In genomic region chr16:28157768-28158535, GRCh38 we compare ENCODE assay signal across 11 cellular contexts. TPM values are rescaled to one million over a fixed set of nuclear protein-coding genes. Genes with fewer than 3 reads are reported as not detected.
A peak's percentile ranks its signal among the peaks of the same experiment; 100 is the strongest.
DNase-seq lines count a peak whose midpoint lies in the region; ATAC-seq and TF ChIP-seq lines count a peak whose summit lies in the region.
"Had no signal": no experiment of that assay in that cellular context is flagged by ENCODE, and none has a peak within 500 bp of the region (broad histone marks: within the 10 kb centered on the region; RNA-seq: fewer than 3 reads in every experiment).

No MANE protein-coding gene starts in this region.

- H3K9me3 ChIP-seq in breast epithelium: no peaks in the 10 kb centered on the region
- H3K9me3 ChIP-seq in upper lobe of left lung: no peaks in the 10 kb centered on the region

- TF ChIP-seq POLR2A in breast epithelium (IDR thresholded peaks at IDR 0.05): no peak
- TF ChIP-seq POLR2A in upper lobe of left lung (IDR thresholded peaks at IDR 0.05): no peak

- H3K36me3 ChIP-seq in breast epithelium: peaks cover 9% of the 10 kb centered on the region
- peaks cover 1 to 35% (median 13%) of the 10 kb centered on the region in 4 donors for H3K36me3 ChIP-seq in upper lobe of left lung

- H3K36me3 Mint-ChIP-seq in activated naive CD4-positive, alpha-beta T cell treated with anti-CD3 and anti-CD28 coated beads, Interleukin-2, amount 50 U/mL, for 24 hours: peaks cover 26% of the 10 kb centered on the region

- ATAC-seq in upper lobe of left lung (ENCODE audit: low FRiP score in 2 of 2): peak in 1 of 2 donors; percentile 83
- ATAC-seq in HG03039 (IDR thresholded peaks at IDR 0.05; ENCODE audit: unreplicated experiment): no peak
- ATAC-seq in GM18519 (IDR thresholded peaks at IDR 0.05; ENCODE audit: low FRiP score, unreplicated experiment): no peak

- no peak for TF ChIP-seq EP300 in upper lobe of left lung (IDR thresholded peaks at IDR 0.05)

- H3K4me3 Mint-ChIP-seq in activated naive CD4-positive, alpha-beta T cell treated with anti-CD3 and anti-CD28 coated beads, Interleukin-2, amount 50 U/mL, for 24 hours: no peak overlapping the region

- H3K27me3 ChIP-seq in breast epithelium: no peaks in the 10 kb centered on the region
- no peaks in the 10 kb centered on the region for H3K27me3 ChIP-seq in upper lobe of left lung

- intact Hi-C loops in breast epithelium (cut with DNase I; ENCODE audit: low total_unique reads): no loop called here

- TF ChIP-seq CTCF in breast epithelium (IDR thresholded peaks at IDR 0.05) (no peak), upper lobe of left lung (IDR thresholded peaks at IDR 0.05) (no peak)

- 76 to 78% methylated on average over 7 of the region's 7 CpGs for WGBS in upper lobe of left lung, 2 donors

- H3K4me1 Mint-ChIP-seq in activated naive CD4-positive, alpha-beta T cell treated with anti-CD3 and anti-CD28 coated beads, Interleukin-2, amount 50 U/mL, for 24 hours: peaks cover 78% of the 10 kb centered on the region

- H3K27me3 Mint-ChIP-seq in activated naive CD4-positive, alpha-beta T cell treated with anti-CD3 and anti-CD28 coated beads, Interleukin-2, amount 50 U/mL, for 24 hours: no peaks in the 10 kb centered on the region

- peak overlapping the region; percentile 85 for H3K27ac Mint-ChIP-seq in activated naive CD4-positive, alpha-beta T cell treated with anti-CD3 and anti-CD28 coated beads, Interleukin-2, amount 50 U/mL, for 24 hours

- H3K4me1 ChIP-seq in breast epithelium: no peaks in the 10 kb centered on the region
- peaks cover 3 to 9% (median 7%) of the 10 kb centered on the region in 4 donors for H3K4me1 ChIP-seq in upper lobe of left lung

- H3K4me3 ChIP-seq in breast epithelium: peak overlapping the region in 1 of 3 donors; percentile 45
- no peak overlapping the region for H3K4me3 ChIP-seq in upper lobe of left lung

- H3K9me3 Mint-ChIP-seq in activated naive CD4-positive, alpha-beta T cell treated with anti-CD3 and anti-CD28 coated beads, Interleukin-2, amount 50 U/mL, for 24 hours: no peaks in the 10 kb centered on the region

- no peak for DNase-seq in activated naive CD4-positive, alpha-beta T cell treated with anti-CD3 and anti-CD28 coated beads, Interleukin-2, amount 50 U/mL, for 16 hours
- no peak for DNase-seq in breast epithelium (ENCODE audit: low spot score in 2 of 2)
- DNase-seq in medulla oblongata (ENCODE audit: extremely low spot score): peak; percentile 85
- DNase-seq in upper lobe of left lung: no peak
- no peak for DNase-seq in GM19238 (ENCODE audit: insufficient read length, low spot score)
- DNase-seq: cerebellar nuclear complex; NCI-H1694 treated with DMSO at 0.1 percent for 48 hours; stimulated activated CD4-positive, alpha-beta T cell treated with anti-CD3 and anti-CD28 coated beads, Interleukin-15, amount 100 ng/mL, for 24 hours had no signal

- H3K27ac ChIP-seq in breast epithelium (peak overlapping the region; percentile 30 to 57), upper lobe of left lung (peak overlapping the region; percentile 57 to 79 (median 70))

RNA-seq across cellular contexts. Expression of gene XPO6, which starts 53.8 kb away (rescaled TPM):
- total RNA-seq in breast epithelium (10 to 100 TPM; 66.4 to 84.6 (median 67.4) TPM), upper lobe of left lung (100 to 1,000 TPM in 5 of 6 donors, 10 to 100 TPM in 1; 95.5 to 256 (median 129) TPM)
